8 cellular contexts compared by ENCODE assay signal in the genomic region with DNA sequence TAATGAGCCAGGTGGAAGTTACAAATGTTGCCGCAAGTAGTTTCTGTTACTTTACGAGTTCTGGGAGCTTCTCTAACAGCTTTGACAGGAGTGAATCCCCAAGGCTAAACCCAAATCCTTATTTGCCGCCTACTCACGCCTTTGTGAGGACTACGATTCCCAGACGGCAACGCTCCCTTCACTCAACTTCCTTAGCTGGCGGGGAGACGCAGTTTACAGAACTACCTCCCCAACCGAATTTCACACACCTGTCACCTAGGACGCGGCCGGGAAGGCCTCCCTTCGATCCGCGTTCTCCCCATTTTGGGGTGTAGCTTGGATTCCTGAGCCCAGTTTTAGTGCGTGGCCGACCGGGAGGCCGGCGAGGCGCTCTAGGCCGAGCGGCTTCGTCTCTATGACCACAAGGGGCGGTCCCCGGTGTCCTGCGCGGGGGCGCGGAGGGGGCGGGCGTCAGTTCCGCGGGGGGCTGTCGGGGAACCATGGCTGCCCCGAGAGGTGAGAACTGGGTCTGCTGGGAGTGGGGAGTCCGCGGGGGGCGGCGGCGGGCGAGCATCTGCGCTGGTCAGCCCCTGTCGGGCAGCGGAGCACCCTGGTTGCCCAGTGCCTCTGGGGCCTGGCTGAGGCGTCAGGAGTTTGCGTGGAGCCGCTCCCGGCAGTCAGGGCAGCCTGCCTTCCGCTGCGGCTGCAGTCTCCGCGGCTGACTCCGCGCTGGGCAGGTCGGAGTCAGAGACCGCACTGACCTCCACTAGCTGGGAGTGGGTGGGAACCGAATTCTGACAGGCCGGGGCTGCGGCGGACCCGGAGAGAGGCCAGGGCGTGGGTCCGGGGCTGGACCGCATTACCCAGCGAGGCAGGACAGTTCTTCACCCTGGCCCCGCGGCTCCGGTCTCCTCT. TPM values are rescaled to one million over a fixed set of nuclear protein-coding genes. Genes with fewer than 3 reads are reported as not detected.
DNase-seq lines count a peak whose midpoint lies in the region; ATAC-seq lines count a peak whose summit lies in the region.

SLC35A1 (plus strand) TSS at position 450 of the 894 bp plus-strand sequence; CDS start at position 480, 30 bp downstream.

- H3K27me3 Mint-ChIP-seq in activated CD4-positive, alpha-beta T cell treated with anti-CD3 and anti-CD28 coated beads, Interleukin-2, amount 10 ng/mL, durations not matched to agents 24 days and 14 days, result peaks cover 8% of the 10 kb centered on the region

- peaks cover 0 to 5% (median 3%) of the 10 kb centered on the region in 11 experiments; a peak in 7 of 22 replicates for H3K36me3 ChIP-seq in BLaER1 treated with 17β-estradiol and CSF1 and Interleukin-3, amounts not matched to agents 10 nM and 100 nM

- intact Hi-C loops in activated CD4-positive, alpha-beta T cell treated with anti-CD3 and anti-CD28 coated beads, Interleukin-2, amount 10 ng/mL, durations not matched to agents 24 days and 14 days (cut with micrococcal nuclease), result loop anchor here (1.0 kb wide), 5 partner anchors 64 to 317 kb away; partner anchors contain the start of genes AKIRIN2, ORC3, SMIM8 and ZNF292

- peak within 1 kb of the TSS; percentile 70 to 88 (median 76) for H3K4me3 ChIP-seq in BLaER1 treated with 17β-estradiol and CSF1 and Interleukin-3, amounts not matched to agents 10 nM and 100 nM

- H3K9me3 ChIP-seq in BLaER1 treated with 17β-estradiol and CSF1 and Interleukin-3, amounts not matched to agents 10 nM and 100 nM (replicated peaks in 1 of 11), result no peaks in the 10 kb centered on the region

- no peaks in the 10 kb centered on the region for H3K9me3 Mint-ChIP-seq in activated CD4-positive, alpha-beta T cell treated with anti-CD3 and anti-CD28 coated beads, Interleukin-2, amount 10 ng/mL, durations not matched to agents 24 days and 14 days

- peaks cover 17% of the 10 kb centered on the region for H3K4me1 Mint-ChIP-seq in activated CD4-positive, alpha-beta T cell treated with anti-CD3 and anti-CD28 coated beads, Interleukin-2, amount 10 ng/mL, durations not matched to agents 24 days and 14 days

- H3K27ac ChIP-seq in BLaER1 treated with 17β-estradiol and CSF1 and Interleukin-3, amounts not matched to agents 10 nM and 100 nM, result peak within 1 kb of the TSS; percentile 84 to 96 (median 89)

- H3K4me3 Mint-ChIP-seq in activated CD4-positive, alpha-beta T cell treated with anti-CD3 and anti-CD28 coated beads, Interleukin-2, amount 10 ng/mL, durations not matched to agents 24 days and 14 days, result peak within 1 kb of the TSS; percentile 95

- peak within 1 kb of the TSS; percentile 68 to 84 (median 79) for H3K4me2 ChIP-seq in BLaER1 treated with 17β-estradiol and CSF1 and Interleukin-3, amounts not matched to agents 10 nM and 100 nM

- no peaks in the 10 kb centered on the region for H3K36me3 Mint-ChIP-seq in activated CD4-positive, alpha-beta T cell treated with anti-CD3 and anti-CD28 coated beads, Interleukin-2, amount 10 ng/mL, durations not matched to agents 24 days and 14 days (ENCODE audit: low read depth)

- H3K9ac ChIP-seq in BLaER1 treated with 17β-estradiol and CSF1 and Interleukin-3, amounts not matched to agents 10 nM and 100 nM, result peak within 1 kb of the TSS; percentile 83 to 94 (median 88)

- peak; percentile 96 for ATAC-seq in GM19324 (IDR thresholded peaks at IDR 0.05; ENCODE audit: low FRiP score, unreplicated experiment)
- ATAC-seq in HG03460 (IDR thresholded peaks at IDR 0.05; ENCODE audit: unreplicated experiment), result peak; percentile 95

- no peaks in the 10 kb centered on the region for H3K27me3 ChIP-seq in BLaER1 treated with 17β-estradiol and CSF1 and Interleukin-3, amounts not matched to agents 10 nM and 100 nM

- H3K27ac Mint-ChIP-seq in activated CD4-positive, alpha-beta T cell treated with anti-CD3 and anti-CD28 coated beads, Interleukin-2, amount 10 ng/mL, durations not matched to agents 24 days and 14 days, result peak within 1 kb of the TSS; percentile 97

- H4K20me1 ChIP-seq in BLaER1 treated with 17β-estradiol and CSF1 and Interleukin-3, amounts not matched to agents 10 nM and 100 nM, result no peaks in the 10 kb centered on the region

- DNase-seq in NCI-H524 treated with DMSO at 0.1 percent for 48 hours (lab: John Stamatoyannopoulos, UW), result peak; percentile 19
- peak; percentile 96 for DNase-seq in activated CD4-positive, alpha-beta T cell treated with anti-CD3 and anti-CD28 coated beads, Interleukin-2, amount 10 ng/mL, durations not matched to agents 24 days and 14 days
- DNase-seq in dedifferentiated amniotic fluid mesenchymal stem cell (ENCODE audit: extremely low spot score), result peak; percentile 60
- peak; percentile 93 for DNase-seq in left kidney (ENCODE audit: low read depth, low spot score)
- peak; percentile 79 for DNase-seq in stimulated activated CD4-positive, alpha-beta T cell treated with anti-CD3 and anti-CD28 coated beads, Interleukin-1b, Interleukin-23, amount 100 ng/mL, for 48 hours

- peaks cover 0 to 21% (median 9%) of the 10 kb centered on the region in 10 experiments; a peak in 12 of 20 replicates for H3K4me1 ChIP-seq in BLaER1 treated with 17β-estradiol and CSF1 and Interleukin-3, amounts not matched to agents 10 nM and 100 nM

RNA-seq across cellular contexts. Expression of gene SLC35A1, which starts in this region (rescaled TPM):
- 8.8 and 9.1 TPM in 2 replicates for total RNA-seq in activated CD4-positive, alpha-beta T cell treated with anti-CD3 and anti-CD28 coated beads, Interleukin-2, amount 10 ng/mL, durations not matched to agents 24 days and 14 days

Comparison
In these comparisons a context has a peak if more than half of its experiments do, and no peak if none do; other contexts are left out.
1. Peak in every context shown above with its lines: DNase-seq, ATAC-seq, H3K4me3 ChIP-seq and H3K27ac ChIP-seq.
2. DNase-seq: peak in every context shown above with its lines; median percentile 96 in activated CD4-positive, alpha-beta T cell treated with anti-CD3 and anti-CD28 coated beads, Interleukin-2, amount 10 ng/mL, durations not matched to agents 24 days and 14 days; 93 in left kidney; 79 in stimulated activated CD4-positive, alpha-beta T cell treated with anti-CD3 and anti-CD28 coated beads, Interleukin-1b, Interleukin-23, amount 100 ng/mL, for 48 hours; 60 in dedifferentiated amniotic fluid mesenchymal stem cell; 19 in NCI-H524 treated with DMSO at 0.1 percent for 48 hours.